In genomic region chr15:65981837-65982696, GRCh38 we compare ENCODE assay signal across 8 cellular contexts.
DNase-seq lines count a peak whose midpoint lies in the region; ATAC-seq and TF ChIP-seq lines count a peak whose summit lies in the region.

No MANE protein-coding gene starts in this region.

- H3K4me3 ChIP-seq in ectodermal cell (ENCODE audit: insufficient read depth, low read depth, low read length) (peak overlapping the region; percentile 34), PC-3 (ENCODE audit: low read length) (no peak overlapping the region)

- H3K27ac Mint-ChIP-seq in type B pancreatic cell, result no peak overlapping the region
- no peak overlapping the region for H3K27ac Mint-ChIP-seq in activated T-helper 2 cell treated with anti-CD3 and anti-CD28 coated beads, Interferon-gamma antibody, Interleukin-2, Interleukin-4, amounts not matched to agents 10 μg/mL and 5 μg/mL and 100 μg/mL, durations not matched to agents 14 hours and 24 hours and 36 hours

- no peak overlapping the region for H3K9ac ChIP-seq in PC-3 (ENCODE audit: low read length)

- no peak for TF ChIP-seq EP300 in Ishikawa (IDR thresholded peaks at IDR 0.05; ENCODE audit: borderline replicate concordance)

- BruUV-seq in PC-3 (replicated peaks; lab: Mats Ljungman, UMichigan), result no TSS peak

- no peaks in the 10 kb centered on the region for H4K20me1 ChIP-seq in PC-3 (ENCODE audit: low read length)

- H3K79me2 ChIP-seq in PC-3 (ENCODE audit: low read length), result no peaks in the 10 kb centered on the region

- CTCF ChIA-PET in PC-3 (lab: Charles Lee), result no interaction called here

- H3K27me3 ChIP-seq in ectodermal cell (ENCODE audit: control insufficient read depth, insufficient read depth, low read length, poor library complexity, severe bottlenecking) (peaks cover 7% of the 10 kb centered on the region), PC-3 (ENCODE audit: low read length) (peaks cover 32% of the 10 kb centered on the region)

- 8 to 9% methylated on average over 43 of the region's 43 CpGs for WGBS in ectodermal cell, 2 experiments

- intact Hi-C loops in PC-3 (cut with micrococcal nuclease), result loop anchor here (5.0 kb wide), 1 partner anchor 305 kb away; no protein-coding TSS in a partner anchor
- intact Hi-C loops in activated T-helper 2 cell treated with anti-CD3 and anti-CD28 coated beads, Interferon-gamma antibody, Interleukin-2, Interleukin-4, amounts not matched to agents 10 μg/mL and 5 μg/mL and 100 μg/mL, durations not matched to agents 14 hours and 24 hours and 36 hours (cut with micrococcal nuclease), result no loop called here

- peak overlapping the region; percentile 37 for H3K4me3 Mint-ChIP-seq in type B pancreatic cell
- H3K4me3 Mint-ChIP-seq in activated T-helper 2 cell treated with anti-CD3 and anti-CD28 coated beads, Interferon-gamma antibody, Interleukin-2, Interleukin-4, amounts not matched to agents 10 μg/mL and 5 μg/mL and 100 μg/mL, durations not matched to agents 14 hours and 24 hours and 36 hours (ENCODE audit: low read depth), result no peak overlapping the region

- H3K9me3 Mint-ChIP-seq in type B pancreatic cell, result no peaks in the 10 kb centered on the region
- H3K9me3 Mint-ChIP-seq in activated T-helper 2 cell treated with anti-CD3 and anti-CD28 coated beads, Interferon-gamma antibody, Interleukin-2, Interleukin-4, amounts not matched to agents 10 μg/mL and 5 μg/mL and 100 μg/mL, durations not matched to agents 14 hours and 24 hours and 36 hours, result no peaks in the 10 kb centered on the region

- TF ChIP-seq RAD21 in Ishikawa (IDR thresholded peaks at IDR 0.05; ENCODE audit: low read depth), result no peak

- POLR2A ChIA-PET in PC-3 (lab: Charles Lee; ENCODE audit: unreplicated experiment), result no interaction called here

- peaks cover 59% of the 10 kb centered on the region for H3K27me3 Mint-ChIP-seq in type B pancreatic cell
- peaks cover 36% of the 10 kb centered on the region for H3K27me3 Mint-ChIP-seq in activated T-helper 2 cell treated with anti-CD3 and anti-CD28 coated beads, Interferon-gamma antibody, Interleukin-2, Interleukin-4, amounts not matched to agents 10 μg/mL and 5 μg/mL and 100 μg/mL, durations not matched to agents 14 hours and 24 hours and 36 hours (ENCODE audit: low read depth)

- no peaks in the 10 kb centered on the region for H3K36me3 ChIP-seq in ectodermal cell (ENCODE audit: control insufficient read depth, insufficient read depth, low read length)
- H3K36me3 ChIP-seq in PC-3 (ENCODE audit: low read depth, low read length), result no peaks in the 10 kb centered on the region

- H3K4me2 ChIP-seq in PC-3 (ENCODE audit: low read length), result no peak overlapping the region

- H3K4me1 Mint-ChIP-seq in type B pancreatic cell (ENCODE audit: unreplicated experiment), result peaks cover 10% of the 10 kb centered on the region
- no peaks in the 10 kb centered on the region for H3K4me1 Mint-ChIP-seq in activated T-helper 2 cell treated with anti-CD3 and anti-CD28 coated beads, Interferon-gamma antibody, Interleukin-2, Interleukin-4, amounts not matched to agents 10 μg/mL and 5 μg/mL and 100 μg/mL, durations not matched to agents 14 hours and 24 hours and 36 hours (ENCODE audit: low read depth)

- peak; percentile 64 for TF ChIP-seq CTCF in type B pancreatic cell (conservative IDR thresholded peaks at IDR 0.05)
- no peak for TF ChIP-seq CTCF in PC-3 (conservative IDR thresholded peaks at IDR 0.05; ENCODE audit: low read depth, low read length)

- no peaks in the 10 kb centered on the region for H3K9me2 ChIP-seq in PC-3 (replicated peaks; ENCODE audit: low read length)

- no peaks in the 10 kb centered on the region for H3K36me3 Mint-ChIP-seq in type B pancreatic cell
- H3K36me3 Mint-ChIP-seq in activated T-helper 2 cell treated with anti-CD3 and anti-CD28 coated beads, Interferon-gamma antibody, Interleukin-2, Interleukin-4, amounts not matched to agents 10 μg/mL and 5 μg/mL and 100 μg/mL, durations not matched to agents 14 hours and 24 hours and 36 hours (ENCODE audit: low read depth), result no peaks in the 10 kb centered on the region

- ATAC-seq in GM18511 (IDR thresholded peaks at IDR 0.05; ENCODE audit: unreplicated experiment), result peak; percentile 66
- ATAC-seq in PC-3, result no peak

- H2AFZ ChIP-seq in PC-3 (ENCODE audit: low read length), result no peak overlapping the region

- H3K9me3 ChIP-seq in ectodermal cell (ENCODE audit: control insufficient read depth, low read length) (no peaks in the 10 kb centered on the region), PC-3 (ENCODE audit: low read length) (no peaks in the 10 kb centered on the region)

- H3F3A ChIP-seq in PC-3 (ENCODE audit: low read length, unreplicated experiment), result no peaks in the 10 kb centered on the region

- peak; percentile 71 for DNase-seq in activated CD4-positive, alpha-beta T cell treated with anti-CD3 and anti-CD28 coated beads for 4 hours
- DNase-seq in nucleus accumbens (lab: John Stamatoyannopoulos, UW) (peak in 44 of 56 donors; percentile 7 to 82 (median 54)), type B pancreatic cell (ENCODE audit: extremely low spot score, unreplicated experiment) (no peak), PC-3 (no peak)
- DNase-seq in activated T-helper 2 cell treated with anti-CD3 and anti-CD28 coated beads, Interferon-gamma antibody, Interleukin-2, Interleukin-4, amounts not matched to agents 10 μg/mL and 5 μg/mL and 100 μg/mL, durations not matched to agents 14 hours and 24 hours and 36 hours (ENCODE audit: low spot score), result no peak

- H3K27ac ChIP-seq in ectodermal cell (ENCODE audit: insufficient read depth, low read depth, low read length, poor library complexity, severe bottlenecking) (no peak overlapping the region), PC-3 (ENCODE audit: low read length) (no peak overlapping the region)

- H3K4me1 ChIP-seq in ectodermal cell (ENCODE audit: control insufficient read depth, insufficient read depth, low read length), result peaks cover 5% of the 10 kb centered on the region
- no peaks in the 10 kb centered on the region for H3K4me1 ChIP-seq in PC-3 (ENCODE audit: insufficient read depth, low read length)

TF ChIP-seq in Ishikawa, 13 proteins besides CTCF, POLR2A, EP300 and RAD21:
- TF ChIP-seq TCF12 (IDR thresholded peaks at IDR 0.05; ENCODE audit: low read depth), result 0 out of 2 replicates have a peak, but pooled peaks have one; percentile 23
- no peak for TF ChIP-seq YY1 (IDR thresholded peaks at IDR 0.05; ENCODE audit: low read depth)
- peak; percentile 90 for TF ChIP-seq ZBTB7A (IDR thresholded peaks at IDR 0.05; ENCODE audit: low read depth)
- no peak for TF ChIP-seq MAX (IDR thresholded peaks at IDR 0.05)
- no peak for TF ChIP-seq TAF1 (IDR thresholded peaks at IDR 0.05; ENCODE audit: low read depth)
- no peak for TF ChIP-seq FOXM1 (IDR thresholded peaks at IDR 0.05; ENCODE audit: borderline replicate concordance, low read depth)
- TF ChIP-seq NFIC (IDR thresholded peaks at IDR 0.05), result no peak
- TF ChIP-seq CREB1 (IDR thresholded peaks at IDR 0.05; ENCODE audit: low read depth), result no peak
- TF ChIP-seq, protein P1, sequence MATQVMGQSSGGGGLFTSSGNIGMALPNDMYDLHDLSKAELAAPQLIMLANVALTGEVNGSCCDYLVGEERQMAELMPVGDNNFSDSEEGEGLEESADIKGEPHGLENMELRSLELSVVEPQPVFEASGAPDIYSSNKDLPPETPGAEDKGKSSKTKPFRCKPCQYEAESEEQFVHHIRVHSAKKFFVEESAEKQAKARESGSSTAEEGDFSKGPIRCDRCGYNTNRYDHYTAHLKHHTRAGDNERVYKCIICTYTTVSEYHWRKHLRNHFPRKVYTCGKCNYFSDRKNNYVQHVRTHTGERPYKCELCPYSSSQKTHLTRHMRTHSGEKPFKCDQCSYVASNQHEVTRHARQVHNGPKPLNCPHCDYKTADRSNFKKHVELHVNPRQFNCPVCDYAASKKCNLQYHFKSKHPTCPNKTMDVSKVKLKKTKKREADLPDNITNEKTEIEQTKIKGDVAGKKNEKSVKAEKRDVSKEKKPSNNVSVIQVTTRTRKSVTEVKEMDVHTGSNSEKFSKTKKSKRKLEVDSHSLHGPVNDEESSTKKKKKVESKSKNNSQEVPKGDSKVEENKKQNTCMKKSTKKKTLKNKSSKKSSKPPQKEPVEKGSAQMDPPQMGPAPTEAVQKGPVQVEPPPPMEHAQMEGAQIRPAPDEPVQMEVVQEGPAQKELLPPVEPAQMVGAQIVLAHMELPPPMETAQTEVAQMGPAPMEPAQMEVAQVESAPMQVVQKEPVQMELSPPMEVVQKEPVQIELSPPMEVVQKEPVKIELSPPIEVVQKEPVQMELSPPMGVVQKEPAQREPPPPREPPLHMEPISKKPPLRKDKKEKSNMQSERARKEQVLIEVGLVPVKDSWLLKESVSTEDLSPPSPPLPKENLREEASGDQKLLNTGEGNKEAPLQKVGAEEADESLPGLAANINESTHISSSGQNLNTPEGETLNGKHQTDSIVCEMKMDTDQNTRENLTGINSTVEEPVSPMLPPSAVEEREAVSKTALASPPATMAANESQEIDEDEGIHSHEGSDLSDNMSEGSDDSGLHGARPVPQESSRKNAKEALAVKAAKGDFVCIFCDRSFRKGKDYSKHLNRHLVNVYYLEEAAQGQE (IDR thresholded peaks at IDR 0.05; ENCODE audit: low read depth), result no peak
- TF ChIP-seq, protein P2, sequence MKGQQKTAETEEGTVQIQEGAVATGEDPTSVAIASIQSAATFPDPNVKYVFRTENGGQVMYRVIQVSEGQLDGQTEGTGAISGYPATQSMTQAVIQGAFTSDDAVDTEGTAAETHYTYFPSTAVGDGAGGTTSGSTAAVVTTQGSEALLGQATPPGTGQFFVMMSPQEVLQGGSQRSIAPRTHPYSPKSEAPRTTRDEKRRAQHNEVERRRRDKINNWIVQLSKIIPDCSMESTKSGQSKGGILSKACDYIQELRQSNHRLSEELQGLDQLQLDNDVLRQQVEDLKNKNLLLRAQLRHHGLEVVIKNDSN (IDR thresholded peaks at IDR 0.05), result no peak
- no peak for TF ChIP-seq CEBPB (IDR thresholded peaks at IDR 0.05)
- TF ChIP-seq TEAD4 (IDR thresholded peaks at IDR 0.05), result no peak
- no peak for TF ChIP-seq EGR1 (IDR thresholded peaks at IDR 0.05)
TF ChIP-seq in Ishikawa: peak in this region for 2.

Comparison
In these comparisons a context has a peak if more than half of its experiments do, and no peak if none do; other contexts are left out.
1. DNase-seq: peak in activated CD4-positive, alpha-beta T cell treated with anti-CD3 and anti-CD28 coated beads for 4 hours (2 of 2) and nucleus accumbens (44 of 56); none in type B pancreatic cell (single experiment), PC-3 (single experiment) and activated T-helper 2 cell treated with anti-CD3 and anti-CD28 coated beads, Interferon-gamma antibody, Interleukin-2, Interleukin-4, amounts not matched to agents 10 μg/mL and 5 μg/mL and 100 μg/mL, durations not matched to agents 14 hours and 24 hours and 36 hours (single experiment).